Comparison of ENCODE assay signal across 28 cellular contexts in the genomic region with DNA sequence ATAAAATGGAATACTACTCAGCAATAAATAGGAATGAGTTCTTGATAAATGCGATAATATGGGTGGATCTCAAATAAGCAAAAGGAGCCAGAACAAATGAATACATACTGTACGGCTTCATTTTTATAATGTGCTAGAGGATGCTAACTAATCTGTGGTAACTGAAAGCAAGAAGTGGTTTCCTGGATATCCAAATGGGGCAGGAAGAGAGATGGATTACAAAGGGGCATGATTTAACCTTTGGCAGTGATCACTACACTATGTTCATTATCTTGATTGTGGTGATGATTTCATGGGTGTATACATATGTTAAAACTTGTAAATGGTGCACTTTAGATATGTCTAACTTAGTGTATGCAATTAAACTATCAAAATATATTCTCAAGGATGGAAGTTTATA.
"Had no signal": no experiment of that assay in that cellular context is flagged by ENCODE, and none has a peak within 500 bp of the region (broad histone marks: within the 10 kb centered on the region; RNA-seq: fewer than 3 reads in every experiment).

No MANE protein-coding gene starts in this region.

- H3K27me3 Mint-ChIP-seq: dendritic cell treated with granulocyte-macrophage colony-stimulating factor and Interleukin-4, amounts not matched to agents 40 ng/mL and 50 ng/mL, for 4 days; effector memory CD8-positive, alpha-beta T cell; naive B cell had no signal

- FAIRE-seq: endometrium, islet of Langerhans, keratinocyte had no signal

- H3K4me1 ChIP-seq: colonic mucosa, left lung, lower lobe of right lung had no signal

- H3K4me3 ChIP-seq: colonic mucosa, esophagus squamous epithelium, gastrocnemius medialis, heart right ventricle, left lung, lower lobe of right lung, mucosa of descending colon had no signal

- DNase-seq: colonic mucosa; cortex of kidney; effector CD8-positive, alpha-beta T cell; effector memory CD8-positive, alpha-beta T cell; endodermal cell; erythroblast; esophagus squamous epithelium; foreskin fibroblast; foreskin melanocyte; gastrocnemius medialis; glutamatergic neuron; head of caudate nucleus; heart right ventricle; hippocampal formation; left cardiac atrium; left lung; left ventricle myocardium superior; lower lobe of right lung; mesenchymal stem cell; mucosa of descending colon; naive B cell had no signal

- H3K4me1 Mint-ChIP-seq: naive B cell had no signal

- H3K27ac Mint-ChIP-seq: dendritic cell treated with granulocyte-macrophage colony-stimulating factor and Interleukin-4, amounts not matched to agents 40 ng/mL and 50 ng/mL, for 4 days; effector memory CD8-positive, alpha-beta T cell; endodermal cell; mesothelial cell of epicardium; naive B cell had no signal

- H3K4me3 Mint-ChIP-seq: dendritic cell treated with granulocyte-macrophage colony-stimulating factor and Interleukin-4, amounts not matched to agents 40 ng/mL and 50 ng/mL, for 4 days; effector memory CD8-positive, alpha-beta T cell; endodermal cell; mesothelial cell of epicardium; naive B cell had no signal

- ATAC-seq: effector memory CD8-positive, alpha-beta T cell; esophagus mucosa; gastrocnemius medialis; heart right ventricle; left cardiac atrium; left lung; left ventricle myocardium superior; lower lobe of right lung; mucosa of descending colon had no signal

- H3K9me3 ChIP-seq: colonic mucosa, esophagus squamous epithelium, gastrocnemius medialis, heart right ventricle, left lung, lower lobe of right lung, mucosa of descending colon had no signal

- H3K27ac ChIP-seq: colonic mucosa, epithelial cell of prostate, esophagus squamous epithelium, gastrocnemius medialis, heart right ventricle, left lung, lower lobe of right lung had no signal

- H3K9me3 Mint-ChIP-seq: effector memory CD8-positive, alpha-beta T cell; endodermal cell had no signal
